In the genomic region with DNA sequence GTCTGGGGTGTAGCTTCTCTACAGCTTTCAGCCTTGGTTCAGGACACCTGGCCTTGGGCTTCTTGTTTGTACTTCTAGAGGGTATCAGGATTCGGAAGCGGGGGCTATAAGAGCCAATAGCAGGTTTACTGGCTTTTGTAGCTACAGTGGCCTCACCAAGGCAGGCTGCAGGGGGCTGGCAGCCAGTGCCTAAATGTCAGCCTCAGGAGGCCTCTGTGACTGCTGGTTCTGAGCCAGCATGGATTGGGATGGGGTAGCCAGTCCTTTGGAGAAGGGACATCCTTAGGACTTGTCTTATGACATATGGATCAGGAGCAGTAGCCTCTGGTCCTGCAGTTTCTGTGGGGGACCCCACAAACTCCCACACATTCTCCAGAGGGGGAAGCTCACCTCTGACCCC, we compare ENCODE assay signal across 23 cellular contexts. TPM values are rescaled to one million over a fixed set of nuclear protein-coding genes. Genes with fewer than 3 reads are reported as not detected.
"Had no signal": no experiment of that assay in that cellular context is flagged by ENCODE, and none has a peak within 500 bp of the region (broad histone marks: within the 10 kb centered on the region; RNA-seq: fewer than 3 reads in every experiment).

No MANE protein-coding gene starts in this region.

- H2AFZ ChIP-seq: hepatocyte had no signal

- H3K27ac Mint-ChIP-seq: activated B cell treated with CpG ODN at 0.5 μM for 24 hours; activated CD8-positive, alpha-beta T cell treated with anti-CD3 and anti-CD28 coated beads, Interleukin-2, amount 10 ng/mL, durations not matched to agents 7 days and 5 days; stimulated activated memory B cell treated with anti-CD40 and anti-IgM and Interleukin-4, amounts not matched to agents 10 μg/mL and 1 μg/mL and 100 μg/mL, for 72 hours had no signal

- DNase-seq: activated B cell treated with CpG ODN at 0.5 μM for 24 hours; activated CD4-positive, alpha-beta T cell treated with anti-CD3 and anti-CD28 coated beads for 48 hours; activated CD8-positive, alpha-beta T cell treated with anti-CD3 and anti-CD28 coated beads, Interleukin-2, amount 10 ng/mL, durations not matched to agents 7 days and 5 days; activated naive CD4-positive, alpha-beta T cell treated with Interleukin-2 at 50 U/mL for 16 hours; activated T-cell treated with anti-CD3 and anti-CD28 coated beads for 4 hours; anterior cingulate cortex; dorsolateral prefrontal cortex; esophagus squamous epithelium; left lung; mammary epithelial cell; mucosa of descending colon; naive thymus-derived CD4-positive, alpha-beta T cell; stimulated activated CD4-positive, alpha-beta T cell treated with anti-CD3 and anti-CD28 coated beads, Interleukin-2, amount 100 ng/mL, for 48 hours; tibial artery had no signal

- H3K4me3 Mint-ChIP-seq: activated CD8-positive, alpha-beta T cell treated with anti-CD3 and anti-CD28 coated beads, Interleukin-2, amount 10 ng/mL, durations not matched to agents 7 days and 5 days; stimulated activated memory B cell treated with anti-CD40 and anti-IgM and Interleukin-4, amounts not matched to agents 10 μg/mL and 1 μg/mL and 100 μg/mL, for 72 hours had no signal

- ATAC-seq: activated CD8-positive, alpha-beta T cell treated with anti-CD3 and anti-CD28 coated beads, Interleukin-2, amount 10 ng/mL, durations not matched to agents 7 days and 5 days; left lung; mucosa of descending colon; naive thymus-derived CD4-positive, alpha-beta T cell; stimulated activated memory B cell treated with anti-CD40 and anti-IgM and Interleukin-4, amounts not matched to agents 10 μg/mL and 1 μg/mL and 100 μg/mL, for 72 hours had no signal

- H3K9me3 ChIP-seq: esophagus squamous epithelium, left lung, mucosa of descending colon, neutrophil, tibial artery had no signal

- H3K9me3 Mint-ChIP-seq: activated B cell treated with CpG ODN at 0.5 μM for 24 hours; stimulated activated memory B cell treated with anti-CD40 and anti-IgM and Interleukin-4, amounts not matched to agents 10 μg/mL and 1 μg/mL and 100 μg/mL, for 72 hours had no signal

- H3K79me2 ChIP-seq: hepatocyte had no signal

- H3K27ac ChIP-seq: hepatocyte, left lung, neutrophil, tibial artery had no signal

- H3K27me3 ChIP-seq: dorsolateral prefrontal cortex had no signal

- H3K36me3 Mint-ChIP-seq: naive thymus-derived CD4-positive, alpha-beta T cell; stimulated activated memory B cell treated with anti-CD40 and anti-IgM and Interleukin-4, amounts not matched to agents 10 μg/mL and 1 μg/mL and 100 μg/mL, for 72 hours had no signal

- H3K4me2 ChIP-seq: hepatocyte had no signal

- H3K4me3 ChIP-seq: esophagus squamous epithelium, hepatocyte, left lung, mucosa of descending colon, tibial artery had no signal

- H3K36me3 ChIP-seq: esophagus squamous epithelium, left lung, neutrophil, tibial artery had no signal

- FAIRE-seq: endometrium, keratinocyte, TTC549 had no signal

RNA-seq across cellular contexts. Expression of a gene that starts 51.8 kb away (rescaled TPM):
- total RNA-seq: activated B cell treated with CpG ODN at 0.5 μM for 24 hours; activated CD8-positive, alpha-beta T cell treated with anti-CD3 and anti-CD28 coated beads, Interleukin-2, amount 10 ng/mL, durations not matched to agents 7 days and 5 days; esophagus squamous epithelium; left lung; mucosa of descending colon; naive thymus-derived CD4-positive, alpha-beta T cell; posterior vena cava; skeletal muscle tissue; T-helper 2 cell treated with Interferon-gamma antibody and Interleukin-4, amounts not matched to agents 100 ng/mL and 5 ng/mL, for 36 hours had no signal
- polyA plus RNA-seq: hepatocyte; naive thymus-derived CD4-positive, alpha-beta T cell had no signal
